Comparison of ENCODE assay signal across 1 cellular context in genomic region chr12:18696971-18697602, GRCh38.
TF ChIP-seq lines count a peak whose summit lies in the region.

No MANE protein-coding gene starts in this region.

TF ChIP-seq in K562, 482 proteins besides CTCF, POLR2A, EP300 and RAD21 (continued from another document and continues in another):
- TF ChIP-seq MGA (IDR thresholded peaks at IDR 0.05) (no peak), SREBF1 (IDR thresholded peaks at IDR 0.05; ENCODE audit: borderline replicate concordance, low read depth, low read length) (no peak), PBX2 (CRISPR knock-in tag; IDR thresholded peaks at IDR 0.05; ENCODE audit: low read depth) (no peak), PBX2 (tag; conservative IDR thresholded peaks at IDR 0.05; ENCODE audit: low read depth) (no peak), CEBPB (tag; IDR thresholded peaks at IDR 0.05) (no peak), C11orf30 (IDR thresholded peaks at IDR 0.05; ENCODE audit: low read depth) (peak; percentile 10; the same call in 1 of the 2 replicates), SMARCC2 (IDR thresholded peaks at IDR 0.05; ENCODE audit: low read depth) (peak; percentile 68; the same call in 1 of the 2 replicates), SMARCA5 (IDR thresholded peaks at IDR 0.05) (no peak), PRMT5 (CRISPR knock-in tag; IDR thresholded peaks at IDR 0.05) (no peak), ZNF707 (CRISPR knock-in tag; conservative IDR thresholded peaks at IDR 0.05) (no peak), ZNF766 (CRISPR knock-in tag; conservative IDR thresholded peaks at IDR 0.05) (no peak), JUND (IDR thresholded peaks at IDR 0.05; ENCODE audit: borderline replicate concordance, low read depth, low read length) (peak; percentile 25; the same call in 1 of the 2 replicates), JUND (tag; IDR thresholded peaks at IDR 0.05; ENCODE audit: borderline replicate concordance, low read depth, low read length) (no peak; the same call in 1 of the 3 replicates), POLR2H (tag; IDR thresholded peaks at IDR 0.05; ENCODE audit: low read depth) (no peak), RFX7 (CRISPR knock-in tag; IDR thresholded peaks at IDR 0.05) (no peak), MYBL2 (IDR thresholded peaks at IDR 0.05; ENCODE audit: low read depth) (no peak), MYBL2 (CRISPR knock-in tag; IDR thresholded peaks at IDR 0.05; ENCODE audit: borderline replicate concordance) (no peak), SREBF2 (CRISPR knock-in tag; IDR thresholded peaks at IDR 0.05) (no peak), KAT8 (IDR thresholded peaks at IDR 0.05; ENCODE audit: low read depth) (no peak), THRA (IDR thresholded peaks at IDR 0.05) (no peak), DPF2 (IDR thresholded peaks at IDR 0.05) (peak; percentile 78), YY1 (IDR thresholded peaks at IDR 0.05; ENCODE audit: borderline replicate concordance in 1 of 3, control insufficient read depth in 1 of 3, extremely low read depth in 1 of 3, insufficient read depth in 3 of 3, insufficient read length in 1 of 3, insufficient replicate concordance in 2 of 3, low read depth in 1 of 3, low read length in 2 of 3) (no peak), XRCC4 (IDR thresholded peaks at IDR 0.05; ENCODE audit: extremely low read depth, insufficient read depth, insufficient read length) (no peak), ATF2 (CRISPR knock-in tag; IDR thresholded peaks at IDR 0.05) (no peak), NCOA2 (IDR thresholded peaks at IDR 0.05; ENCODE audit: partially characterized antibody in 2 of 2) (no peak), PHB2 (IDR thresholded peaks at IDR 0.05; ENCODE audit: low read depth) (no peak), E4F1 (CRISPR knock-in tag; IDR thresholded peaks at IDR 0.05; ENCODE audit: borderline replicate concordance) (no peak), BCOR (IDR thresholded peaks at IDR 0.05) (no peak), ZNF398 (CRISPR knock-in tag; IDR thresholded peaks at IDR 0.05) (no peak), CREB3L1 (IDR thresholded peaks at IDR 0.05; ENCODE audit: borderline replicate concordance, low read depth) (no peak), ZNF655 (CRISPR knock-in tag; IDR thresholded peaks at IDR 0.05) (no peak), MTA2 (IDR thresholded peaks at IDR 0.05; ENCODE audit: low read depth) (peak; percentile 49; the same call in 1 of the 2 replicates)
